Comparison of ENCODE assay signal across 20 cellular contexts in the genomic region with DNA sequence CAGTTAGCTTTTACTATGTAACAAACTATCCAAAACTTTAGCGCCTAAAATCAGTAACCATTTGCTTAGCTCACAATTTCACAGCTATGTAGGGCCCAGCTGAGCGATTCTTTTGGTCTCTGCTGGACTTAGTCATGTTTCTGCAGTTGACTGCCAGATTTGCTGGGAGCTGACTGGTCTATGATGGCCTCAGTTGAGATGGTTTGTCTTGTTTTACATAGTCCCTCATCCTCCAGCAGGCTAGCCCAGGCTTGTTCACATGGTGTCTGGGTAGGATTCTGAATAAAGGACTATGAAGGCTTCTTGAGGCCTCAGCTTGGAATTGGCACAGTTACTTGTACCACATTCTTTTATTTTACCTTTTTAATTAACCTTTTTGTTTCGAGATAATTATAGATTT.
"Had no signal": no experiment of that assay in that cellular context is flagged by ENCODE, and none has a peak within 500 bp of the region (broad histone marks: within the 10 kb centered on the region; RNA-seq: fewer than 3 reads in every experiment).

No MANE protein-coding gene starts in this region.

- H3K27ac ChIP-seq: adrenal gland had no signal

- H3K27me3 Mint-ChIP-seq: activated CD8-positive, alpha-beta T cell treated with anti-CD3 and anti-CD28 coated beads for 36 hours had no signal

- H3K9me3 Mint-ChIP-seq: activated naive CD8-positive, alpha-beta T cell treated with anti-CD3 and anti-CD28 coated beads, Interleukin-2, amount 10 ng/mL, durations not matched to agents 7 days and 5 days; T-helper 1 cell treated with Interleukin-12 subunit alpha and Interleukin-12 subunit beta and Interleukin-4 antibody, amounts not matched to agents 30 μg/mL and 1 μg/mL, for 36 hours had no signal

- H3K27ac Mint-ChIP-seq: activated CD8-positive, alpha-beta T cell treated with anti-CD3 and anti-CD28 coated beads for 36 hours; activated naive CD8-positive, alpha-beta T cell treated with anti-CD3 and anti-CD28 coated beads, Interleukin-2, amount 10 ng/mL, durations not matched to agents 7 days and 5 days; activated T-cell treated with anti-CD3 and anti-CD28 coated beads, Interleukin-2, amount 50 U/mL, for 72 hours; T-helper 1 cell treated with Interleukin-12 subunit alpha and Interleukin-12 subunit beta and Interleukin-4 antibody, amounts not matched to agents 30 μg/mL and 1 μg/mL, for 36 hours had no signal

- H3K4me3 Mint-ChIP-seq: activated CD8-positive, alpha-beta T cell treated with anti-CD3 and anti-CD28 coated beads for 36 hours; activated naive CD8-positive, alpha-beta T cell treated with anti-CD3 and anti-CD28 coated beads, Interleukin-2, amount 10 ng/mL, durations not matched to agents 7 days and 5 days; activated T-cell treated with anti-CD3 and anti-CD28 coated beads, Interleukin-2, amount 50 U/mL, for 72 hours; central memory CD8-positive, alpha-beta T cell; T-helper 1 cell treated with Interleukin-12 subunit alpha and Interleukin-12 subunit beta and Interleukin-4 antibody, amounts not matched to agents 30 μg/mL and 1 μg/mL, for 36 hours had no signal

- H3K36me3 ChIP-seq: adrenal gland had no signal

- DNase-seq: activated CD4-positive, alpha-beta T cell treated with anti-CD3 and anti-CD28 coated beads for 4 hours; activated CD8-positive, alpha-beta memory T cell treated with anti-CD3 and anti-CD28 coated beads, Interleukin-2, amount 50 U/mL, for 4 hours; activated CD8-positive, alpha-beta T cell treated with anti-CD3 and anti-CD28 coated beads for 36 hours; activated naive CD4-positive, alpha-beta T cell treated with anti-CD3 and anti-CD28 coated beads, Interleukin-2, amount 50 U/mL, for 16 hours; activated naive CD8-positive, alpha-beta T cell treated with anti-CD3 and anti-CD28 coated beads, Interleukin-2, amount 10 ng/mL, durations not matched to agents 7 days and 5 days; activated T-cell treated with anti-CD3 and anti-CD28 coated beads, Interleukin-2, amount 50 U/mL, for 72 hours; adrenal gland; anterior cingulate cortex; Kasumi-1; KBM-7; NCI-H1048; NCI-H1417 treated with DMSO at 0.1 percent for 48 hours; NCI-H1694; NCI-H2029 treated with DMSO at 0.1 percent for 48 hours; NCI-H345; NCI-H510A treated with DMSO at 0.1 percent for 48 hours; NCI-H774; Right ventricle myocardium superior had no signal

- H3K27me3 ChIP-seq: adrenal gland had no signal

- H3K4me1 Mint-ChIP-seq: activated naive CD8-positive, alpha-beta T cell treated with anti-CD3 and anti-CD28 coated beads, Interleukin-2, amount 10 ng/mL, durations not matched to agents 7 days and 5 days; central memory CD8-positive, alpha-beta T cell had no signal

- H3K36me3 Mint-ChIP-seq: activated naive CD8-positive, alpha-beta T cell treated with anti-CD3 and anti-CD28 coated beads, Interleukin-2, amount 10 ng/mL, durations not matched to agents 7 days and 5 days had no signal

- H3K4me3 ChIP-seq: adrenal gland had no signal

- H3K4me1 ChIP-seq: adrenal gland had no signal
